12 cellular contexts compared by ENCODE assay signal in the genomic region with DNA sequence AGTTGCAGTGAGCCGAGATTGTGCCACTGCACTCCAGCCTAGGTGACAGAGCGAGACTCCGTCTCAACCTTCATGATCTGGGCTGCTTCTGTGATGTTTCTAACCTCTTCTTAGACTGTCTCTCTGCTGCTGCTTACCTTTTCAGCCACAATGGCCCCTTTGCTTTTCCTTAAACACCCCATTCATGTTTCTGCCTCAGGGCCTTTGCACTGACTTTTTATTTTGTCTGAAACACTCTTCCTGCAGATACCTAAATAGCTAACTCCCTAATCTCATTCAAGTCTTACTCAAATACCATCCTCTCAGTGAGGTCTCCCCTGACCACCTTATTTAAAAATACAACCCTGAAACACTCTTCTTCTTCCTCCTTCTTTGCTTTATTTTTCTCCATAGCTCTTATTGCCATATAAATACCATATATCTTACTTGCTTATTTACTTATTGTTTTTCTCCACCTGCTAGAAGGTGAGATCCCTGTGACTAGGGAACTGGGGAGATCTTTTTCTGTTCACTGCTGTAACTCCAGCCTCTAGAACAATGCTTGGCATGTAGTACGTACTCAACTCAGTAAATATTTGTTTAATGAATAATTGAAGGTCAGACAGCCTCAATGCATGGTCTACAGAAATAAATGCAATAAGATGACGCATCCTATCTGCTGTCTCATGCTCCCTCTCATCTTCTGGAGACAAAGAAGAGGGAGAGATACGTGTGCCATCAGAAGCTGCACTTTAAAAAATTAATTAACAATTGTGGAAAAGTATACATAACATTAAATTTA. TPM values are rescaled to one million over a fixed set of nuclear protein-coding genes. Genes with fewer than 3 reads are reported as not detected.
DNase-seq lines count a peak whose midpoint lies in the region; FAIRE-seq and TF ChIP-seq lines count a peak whose summit lies in the region.
"Had no signal": no experiment of that assay in that cellular context is flagged by ENCODE, and none has a peak within 500 bp of the region (broad histone marks: within the 10 kb centered on the region; RNA-seq: fewer than 3 reads in every experiment).

No MANE protein-coding gene starts in this region.

- H3K4me3 Mint-ChIP-seq in immature natural killer cell: no peak overlapping the region
- H3K4me3 Mint-ChIP-seq: activated B cell treated with CpG ODN at 0.5 μM for 24 hours; activated naive CD8-positive, alpha-beta T cell; CD8-positive, alpha-beta T cell had no signal

- H3K18ac ChIP-seq in mesenchymal stem cell (ENCODE audit: low read depth in 1 of 2, low read length in 2 of 2): no peak overlapping the region

- H3K27me3 Mint-ChIP-seq in immature natural killer cell (ENCODE audit: low read depth in 3 of 3): peaks cover 0 to 4% (median 2%) of the 10 kb centered on the region in 3 donors

- no peak overlapping the region for H3K4me3 ChIP-seq in mesenchymal stem cell (ENCODE audit: insufficient read depth in 1 of 2, low read depth in 1 of 2, low read length in 2 of 2)

- peaks cover 0 to 13% of the 10 kb centered on the region in 2 experiments for H3K27me3 ChIP-seq in mesenchymal stem cell (ENCODE audit: control insufficient read depth in 1 of 2, insufficient read depth in 1 of 2, low read length in 2 of 2)

- H3K4me2 ChIP-seq in mesenchymal stem cell (ENCODE audit: low read length, poor library complexity, severe bottlenecking): no peak overlapping the region

- peaks cover 0 to 3% of the 10 kb centered on the region in 2 experiments for H3K36me3 ChIP-seq in mesenchymal stem cell (ENCODE audit: control insufficient read depth in 1 of 2, insufficient read depth in 2 of 2, low read depth in 1 of 2, low read length in 2 of 2)

- no peaks in the 10 kb centered on the region for H3K9me3 Mint-ChIP-seq in immature natural killer cell
- H3K9me3 Mint-ChIP-seq: activated B cell treated with CpG ODN at 0.5 μM for 24 hours; CD8-positive, alpha-beta T cell had no signal

- peak overlapping the region; percentile 20 for H3K27ac ChIP-seq in mesenchymal stem cell (ENCODE audit: low read length, poor library complexity, severe bottlenecking)

- H3K4me1 Mint-ChIP-seq in immature natural killer cell: no peaks in the 10 kb centered on the region
- H3K4me1 Mint-ChIP-seq: activated B cell treated with CpG ODN at 0.5 μM for 24 hours had no signal

- H3K4me1 ChIP-seq in mesenchymal stem cell (ENCODE audit: control insufficient read depth, insufficient read depth, low read depth, low read length): peaks cover 15% of the 10 kb centered on the region

- no peak overlapping the region for H2BK15ac ChIP-seq in mesenchymal stem cell (ENCODE audit: low read depth, poor library complexity, severe bottlenecking)

- no peak overlapping the region for H3K23ac ChIP-seq in mesenchymal stem cell (ENCODE audit: low read length in 2 of 2)

- H3K9ac ChIP-seq in mesenchymal stem cell (ENCODE audit: low read length): no peak overlapping the region

- H4K8ac ChIP-seq in mesenchymal stem cell (ENCODE audit: low read length): no peak overlapping the region

- no peaks in the 10 kb centered on the region for H3K79me1 ChIP-seq in mesenchymal stem cell (replicated peaks; ENCODE audit: low read length, poor library complexity, severe bottlenecking)

- TF ChIP-seq POLR2A in H54 (IDR thresholded peaks at IDR 0.05; ENCODE audit: low read depth, low read length): no peak

- H4K91ac ChIP-seq in mesenchymal stem cell (ENCODE audit: low read length): no peak overlapping the region

- WGBS in mesenchymal stem cell: 100% methylated on average over 3 of the region's 6 CpGs

- no peak overlapping the region for H2BK12ac ChIP-seq in mesenchymal stem cell (ENCODE audit: low read length in 2 of 2)

- peak overlapping the region; percentile 15 for H2AK5ac ChIP-seq in mesenchymal stem cell (ENCODE audit: low read length, severe bottlenecking)

- DNase-seq in H54 (ENCODE audit: insufficient read length, low spot score): peak; percentile 12
- peak; percentile 72 for DNase-seq in NCI-H2029 treated with DMSO at 0.1 percent for 48 hours (lab: John Stamatoyannopoulos, UW)
- peak; percentile 18 for DNase-seq in astrocyte of the hippocampus (ENCODE audit: low read depth, low spot score)
- peak; percentile 68 for DNase-seq in mesenchymal stem cell
- no peak for DNase-seq in immature natural killer cell
- DNase-seq in GDM1 (lab: John Stamatoyannopoulos, UW): no peak
- no peak for DNase-seq in stimulated activated CD4-positive, alpha-beta T cell treated with anti-CD3 and anti-CD28 coated beads, Interleukin-4, amount 100 ng/mL, for 24 hours
- DNase-seq: activated B cell treated with CpG ODN at 0.5 μM for 24 hours; CD8-positive, alpha-beta T cell; NCI-H1105 treated with DMSO at 0.1 percent for 48 hours; NCI-H82 had no signal

- no peaks in the 10 kb centered on the region for H3K36me3 Mint-ChIP-seq in immature natural killer cell
- H3K36me3 Mint-ChIP-seq: activated naive CD8-positive, alpha-beta T cell; CD8-positive, alpha-beta T cell had no signal

- no peak overlapping the region for H2AFZ ChIP-seq in mesenchymal stem cell (ENCODE audit: low read depth, low read length)

- no peak overlapping the region for H2BK120ac ChIP-seq in mesenchymal stem cell (ENCODE audit: low read depth, low read length)

- H3K14ac ChIP-seq in mesenchymal stem cell (ENCODE audit: low read length in 2 of 2): no peak overlapping the region

- H2BK5ac ChIP-seq in mesenchymal stem cell (ENCODE audit: low read depth, low read length, poor library complexity, severe bottlenecking): no peak overlapping the region

- H3K9me3 ChIP-seq in mesenchymal stem cell (ENCODE audit: control insufficient read depth, low read length): no peaks in the 10 kb centered on the region

- H3K4ac ChIP-seq in mesenchymal stem cell (ENCODE audit: low read depth in 1 of 2, low read length in 2 of 2): no peak overlapping the region

- H3K27ac Mint-ChIP-seq in immature natural killer cell: no peak overlapping the region
- H3K27ac Mint-ChIP-seq: activated B cell treated with CpG ODN at 0.5 μM for 24 hours; activated naive CD8-positive, alpha-beta T cell; CD8-positive, alpha-beta T cell had no signal

- FAIRE-seq in H54 (lab: Jason Lieb, UNC): no peak

RNA-seq across cellular contexts. Expression of a gene that starts 43.8 kb away (rescaled TPM):
- polyA plus RNA-seq in mesenchymal stem cell (2013, experiment 1 of 2): 26.4 TPM
- 25.9 TPM for polyA plus RNA-seq in mesenchymal stem cell (2013, experiment 2 of 2)
- under 1 TPM in 2 of 3 donors, not detected in 1; 0.10 to 0.39 TPM for polyA plus RNA-seq in immature natural killer cell

Comparison
In these comparisons a context has a peak if more than half of its experiments do, and no peak if none do; other contexts are left out.
1. DNase-seq: peak in H54 (single experiment), NCI-H2029 treated with DMSO at 0.1 percent for 48 hours (single experiment), astrocyte of the hippocampus (single experiment) and mesenchymal stem cell (single experiment); none in immature natural killer cell (0 of 3), GDM1 (single experiment) and stimulated activated CD4-positive, alpha-beta T cell treated with anti-CD3 and anti-CD28 coated beads, Interleukin-4, amount 100 ng/mL, for 24 hours (single experiment).